ENCODE assay signal across 10 cellular contexts in the genomic region with DNA sequence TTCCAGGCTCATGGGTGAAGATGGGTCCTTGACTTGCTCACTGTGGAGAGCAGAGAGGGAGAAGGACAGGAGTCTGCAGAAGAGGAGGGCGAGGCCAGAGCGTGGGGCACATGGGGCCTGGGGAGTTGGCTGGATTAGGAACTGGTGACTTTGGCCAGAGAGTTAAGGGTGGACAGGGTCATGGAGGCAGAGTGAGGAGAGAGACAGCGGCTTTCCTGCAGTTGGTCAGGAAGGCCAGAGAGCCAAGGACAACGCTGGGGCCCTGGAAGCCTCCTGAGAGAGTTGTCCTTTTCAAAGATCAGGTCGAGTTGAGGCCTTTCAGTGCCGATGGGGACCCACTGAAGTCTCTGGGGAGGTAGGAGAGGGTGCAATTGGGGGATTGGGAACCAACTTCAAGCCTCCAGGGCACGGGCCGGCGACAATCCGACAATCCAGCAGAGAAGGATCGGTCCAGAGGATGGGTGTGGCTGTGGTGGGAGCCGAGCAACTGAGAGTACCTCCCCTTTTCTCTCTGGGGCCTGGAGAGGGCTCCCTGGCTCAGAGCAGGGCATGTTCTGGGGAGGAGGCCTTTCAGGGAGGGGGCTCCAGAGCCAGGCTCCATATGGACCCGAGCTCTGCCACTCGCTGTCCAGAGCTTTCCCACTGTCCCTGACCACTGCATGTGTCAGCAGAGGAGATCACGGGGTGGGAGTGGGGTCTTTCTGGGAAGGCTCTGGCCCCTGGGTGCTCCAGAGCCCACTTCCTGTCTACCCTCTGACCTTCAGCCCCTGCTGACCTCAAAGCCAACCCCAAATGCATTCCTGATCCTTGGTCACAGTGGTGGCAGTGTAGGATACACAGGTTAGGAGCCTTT. TPM values are rescaled to one million over a fixed set of nuclear protein-coding genes. Genes with fewer than 3 reads are reported as not detected.
A peak's percentile ranks its signal among the peaks of the same experiment; 100 is the strongest.
DNase-seq lines count a peak whose midpoint lies in the region; ATAC-seq and TF ChIP-seq lines count a peak whose summit lies in the region.
"Had no signal": no experiment of that assay in that cellular context is flagged by ENCODE, and none has a peak within 500 bp of the region (broad histone marks: within the 10 kb centered on the region; RNA-seq: fewer than 3 reads in every experiment).

No MANE protein-coding gene starts in this region.

- TF ChIP-seq POLR2A in esophagus squamous epithelium (IDR thresholded peaks at IDR 0.05) = no peak

- H3K9me3 Mint-ChIP-seq in CD4-positive, alpha-beta T cell = no peaks in the 10 kb centered on the region
- no peaks in the 10 kb centered on the region for H3K9me3 Mint-ChIP-seq in T-cell

- H4K12ac ChIP-seq in trophoblast cell (ENCODE audit: low read depth, low read length) = peak overlapping the region; percentile 37

- H4K91ac ChIP-seq in trophoblast cell (ENCODE audit: low read depth, low read length) = peak overlapping the region; percentile 65

- H3K4me1 ChIP-seq in esophagus squamous epithelium (peaks cover 48 to 91% (median 81%) of the 10 kb centered on the region in 3 donors), trophoblast cell (ENCODE audit: control insufficient read depth in 1 of 2, insufficient read depth in 2 of 2, low read length in 2 of 2) (peaks cover 27 to 35% of the 10 kb centered on the region in 2 experiments)

- no peaks in the 10 kb centered on the region for H3K27me3 Mint-ChIP-seq in CD4-positive, alpha-beta T cell
- H3K27me3 Mint-ChIP-seq in T-cell = no peaks in the 10 kb centered on the region

- CTCF ChIA-PET in CD4-positive, alpha-beta T cell (lab: Charles Lee) = interaction anchor here (0.6 kb wide), 1 partner anchor 9 kb away, joined by 4 read pairs; no protein-coding TSS in a partner anchor
- CTCF ChIA-PET in T-cell (lab: Charles Lee) = no interaction called here

- peak overlapping the region; percentile 32 for H2BK120ac ChIP-seq in trophoblast cell (ENCODE audit: insufficient read depth, low read length, poor library complexity)

- no peaks in the 10 kb centered on the region for H3K9me3 ChIP-seq in CD4-positive, alpha-beta T cell (ENCODE audit: control insufficient read depth, low read length)
- H3K9me3 ChIP-seq in esophagus squamous epithelium = no peaks in the 10 kb centered on the region
- peaks cover 4% of the 10 kb centered on the region for H3K9me3 ChIP-seq in trophoblast cell (ENCODE audit: insufficient read depth, low read depth, low read length)

- peaks cover 77% of the 10 kb centered on the region for H3K36me3 Mint-ChIP-seq in CD4-positive, alpha-beta T cell (ENCODE audit: low read depth)
- H3K36me3 Mint-ChIP-seq in T-cell = peaks cover 40% of the 10 kb centered on the region

- intact Hi-C loops in CD4-positive, alpha-beta T cell (cut with DNase I, micrococcal nuclease) = no loop called here
- intact Hi-C loops in esophagus squamous epithelium (cut with DNase I) = no loop called here

- no peak overlapping the region for H3K4me3 Mint-ChIP-seq in CD4-positive, alpha-beta T cell
- peak overlapping the region in 1 of 3 donors; percentile 51 for H3K4me3 Mint-ChIP-seq in T-cell

- peak overlapping the region; percentile 82 for H2BK12ac ChIP-seq in trophoblast cell (ENCODE audit: low read length)

- H3K4ac ChIP-seq in trophoblast cell (ENCODE audit: low read depth, low read length) = peak overlapping the region; percentile 39

- H3K14ac ChIP-seq in trophoblast cell (ENCODE audit: low read length) = peak overlapping the region; percentile 22

- POLR2A ChIA-PET in CD4-positive, alpha-beta T cell (lab: Charles Lee) = no interaction called here
- POLR2A ChIA-PET in T-cell (lab: Charles Lee) = no interaction called here

- WGBS in esophagus squamous epithelium, 2 donors = 48 to 66% methylated on average over 9 to 12 of the region's 15 CpGs
- WGBS in trophoblast cell (ENCODE audit: extremely low coverage, insufficient coverage, insufficient read length) = no CpG with 5 or more reads among the region's 15 CpGs

- peak overlapping the region in 2 of 4 donors; percentile 22 to 35 for H3K4me3 ChIP-seq in esophagus squamous epithelium
- no peak overlapping the region for H3K4me3 ChIP-seq in trophoblast cell (ENCODE audit: low read depth, low read length)

- peaks cover 30% of the 10 kb centered on the region for H3K4me1 Mint-ChIP-seq in CD4-positive, alpha-beta T cell (ENCODE audit: low read depth)
- peaks cover 34 to 46% (median 46%) of the 10 kb centered on the region in 3 donors for H3K4me1 Mint-ChIP-seq in T-cell

- H3K79me1 ChIP-seq in trophoblast cell (ENCODE audit: low read length) = peaks cover 15% of the 10 kb centered on the region

- H3K36me3 ChIP-seq in esophagus squamous epithelium (peaks cover 17 to 82% (median 37%) of the 10 kb centered on the region in 3 donors), trophoblast cell (ENCODE audit: control insufficient read depth in 1 of 2, insufficient read depth in 2 of 2, low read length in 2 of 2) (peaks cover 71 to 73% of the 10 kb centered on the region in 2 experiments)

- peak overlapping the region; percentile 12 for H2BK5ac ChIP-seq in trophoblast cell (ENCODE audit: low read depth, low read length, poor library complexity)

- peak overlapping the region; percentile 24 for H4K8ac ChIP-seq in trophoblast cell (ENCODE audit: low read depth, low read length)

- no peak for DNase-seq in CD4-positive, alpha-beta T cell
- no peak for DNase-seq in T-cell
- DNase-seq in esophagus squamous epithelium (lab: John Stamatoyannopoulos, UW) = no peak
- no peak for DNase-seq in trophoblast cell
- no peak for DNase-seq in kidney tubule cell (ENCODE audit: low spot score)
- DNase-seq in stimulated activated CD4-positive, alpha-beta T cell treated with anti-CD3 and anti-CD28 coated beads, Interleukin-12 subunit alpha, Interleukin-12 subunit beta, amount 100 ng/mL, for 4 hours = no peak
- no peak for DNase-seq in stimulated activated CD4-positive, alpha-beta T cell treated with anti-CD3 and anti-CD28 coated beads, Interleukin-4, amount 100 ng/mL, for 1 hour
- no peak for DNase-seq in NCI-H2196 treated with DMSO at 0.1 percent for 48 hours (lab: John Stamatoyannopoulos, UW; ENCODE audit: unreplicated experiment)
- DNase-seq: activated gamma-delta T cell had no signal

- H3K27ac ChIP-seq in CD4-positive, alpha-beta T cell (ENCODE audit: low read depth, low read length) = no peak overlapping the region
- peak overlapping the region; percentile 74 to 93 (median 91) for H3K27ac ChIP-seq in esophagus squamous epithelium
- H3K27ac ChIP-seq in trophoblast cell (ENCODE audit: low read depth, low read length) = peak overlapping the region; percentile 9

- peak overlapping the region; percentile 39 for H2AK5ac ChIP-seq in trophoblast cell (ENCODE audit: low read length)

- H3K18ac ChIP-seq in trophoblast cell (ENCODE audit: low read length) = peak overlapping the region; percentile 62

- peak overlapping the region; percentile 23 for H2AFZ ChIP-seq in trophoblast cell (ENCODE audit: insufficient read depth, low read length, poor library complexity)

- no peak overlapping the region for H3K4me2 ChIP-seq in trophoblast cell (ENCODE audit: low read length)

- H3K27ac Mint-ChIP-seq in CD4-positive, alpha-beta T cell = peak overlapping the region; percentile 72
- peak overlapping the region; percentile 80 to 84 for H3K27ac Mint-ChIP-seq in T-cell

- no peaks in the 10 kb centered on the region for H3K27me3 ChIP-seq in CD4-positive, alpha-beta T cell (ENCODE audit: control insufficient read depth, insufficient read depth, low read length)
- H3K27me3 ChIP-seq in esophagus squamous epithelium (no peaks in the 10 kb centered on the region), trophoblast cell (ENCODE audit: insufficient read depth, low read length) (no peaks in the 10 kb centered on the region)

- H3K79me2 ChIP-seq in trophoblast cell (ENCODE audit: control insufficient read depth, insufficient read depth, low read length, poor library complexity) = peaks cover 6% of the 10 kb centered on the region

- no peak overlapping the region for H3K23ac ChIP-seq in trophoblast cell (ENCODE audit: low read length)

- ATAC-seq in CD4-positive, alpha-beta T cell (ENCODE audit: poor library complexity) = no peak
- no peak for ATAC-seq in T-cell (replicated peaks in 1 of 4)

- no peak overlapping the region for H3K9ac ChIP-seq in trophoblast cell (ENCODE audit: low read length)

- TF ChIP-seq CTCF in CD4-positive, alpha-beta T cell (IDR thresholded peaks at IDR 0.05) = no peak
- no peak for TF ChIP-seq CTCF in esophagus squamous epithelium (IDR thresholded peaks at IDR 0.05)

RNA-seq across cellular contexts. Expression of gene PHYHD1, which starts 7.5 kb away (rescaled TPM):
- 1 to 10 TPM; 1.6 to 2.6 TPM for total RNA-seq in CD4-positive, alpha-beta T cell
- total RNA-seq in T-cell (1 to 10 TPM in 3 of 5 donors, under 1 TPM in 2; 0.53 to 5.5 (median 3.3) TPM), esophagus squamous epithelium (10 to 100 TPM in 3 of 4 donors, 1 to 10 TPM in 1; 3.7 to 34.0 (median 23.0) TPM)
- 11.4 TPM in 2 replicates for polyA plus RNA-seq in trophoblast cell (2013)
- total RNA-seq: H4 had no signal

RNA-seq across cellular contexts. Expression of gene LRRC8A, which starts 31.3 kb away (rescaled TPM):
- 10 to 100 TPM; 35.0 to 35.8 TPM for total RNA-seq in CD4-positive, alpha-beta T cell
- total RNA-seq in T-cell (10 to 100 TPM; 30.7 to 34.3 (median 33.9) TPM), esophagus squamous epithelium (100 to 1,000 TPM in 3 of 4 donors, 10 to 100 TPM in 1; 70.0 to 153 (median 122) TPM)
- polyA plus RNA-seq in trophoblast cell (2013) = 39.7 and 40.9 TPM in 2 replicates

RNA-seq across cellular contexts. Expression of gene KYAT1, which starts 31.5 kb away (rescaled TPM):
- 1 to 10 TPM; 2.8 to 4.7 TPM for total RNA-seq in CD4-positive, alpha-beta T cell
- 10 to 100 TPM in 4 of 5 donors, 1 to 10 TPM in 1; 9.7 to 15.6 (median 11.7) TPM for total RNA-seq in T-cell
- 1 to 10 TPM; 4.0 to 9.4 (median 5.7) TPM for total RNA-seq in esophagus squamous epithelium
- polyA plus RNA-seq in trophoblast cell (2013) = 3.3 and 4.0 TPM in 2 replicates

RNA-seq across cellular contexts. Expression of gene DOLK, which starts 34.1 kb away (rescaled TPM):
- 1 to 10 TPM; 7.4 to 7.8 TPM for total RNA-seq in CD4-positive, alpha-beta T cell
- total RNA-seq in T-cell (10 to 100 TPM in 2 of 5 donors, 1 to 10 TPM in 3; 5.4 to 11.6 (median 10.0) TPM), esophagus squamous epithelium (10 to 100 TPM; 12.8 to 21.2 (median 16.2) TPM)
- 13.6 and 14.4 TPM in 2 replicates for polyA plus RNA-seq in trophoblast cell (2013)

RNA-seq across cellular contexts. Expression of gene NUP188, which starts 34.2 kb away (rescaled TPM):
- 10 to 100 TPM; 43.0 to 43.9 TPM for total RNA-seq in CD4-positive, alpha-beta T cell
- total RNA-seq in T-cell (10 to 100 TPM; 51.0 to 78.4 (median 71.3) TPM), esophagus squamous epithelium (10 to 100 TPM; 61.0 to 78.6 (median 67.1) TPM)
- polyA plus RNA-seq in trophoblast cell (2013) = 17.7 and 18.2 TPM in 2 replicates
